Comparison of ENCODE assay signal across 32 cellular contexts in genomic region chr4:70114091-70114490, GRCh38. TPM values are rescaled to one million over a fixed set of nuclear protein-coding genes. Genes with fewer than 3 reads are reported as not detected.
DNase-seq lines count a peak whose midpoint lies in the region; ATAC-seq and TF ChIP-seq lines count a peak whose summit lies in the region.
"Had no signal": no experiment of that assay in that cellular context is flagged by ENCODE, and none has a peak within 500 bp of the region (broad histone marks: within the 10 kb centered on the region; RNA-seq: fewer than 3 reads in every experiment).

No MANE protein-coding gene starts in this region.

- TF ChIP-seq CTCF in left lung (IDR thresholded peaks at IDR 0.05), result no peak

- no peak for DNase-seq in SK-N-MC (ENCODE audit: low read depth, low spot score)
- DNase-seq in putamen (ENCODE audit: low spot score), result peak; percentile 3
- no peak for DNase-seq in left lung
- DNase-seq in COR-L47 (lab: John Stamatoyannopoulos, UW), result no peak
- DNase-seq: 8988T; ACHN; AML-193; BE2C; C1 segment of cervical spinal cord; Caco-2; Calu3; CD4-positive, alpha-beta memory T cell; CD4-positive, alpha-beta T cell; CD4-positive, CD25-positive, alpha-beta regulatory T cell; CD8-positive, alpha-beta memory T cell; CD8-positive, alpha-beta T cell; DMS 273 treated with DMSO at 0.1 percent for 48 hours; DMS153; DMS53; DMS79; DMS79 treated with DMSO at 0.1 percent for 48 hours; DND-41; EL had no signal

- no peak overlapping the region for H3K9ac ChIP-seq in SK-N-MC (ENCODE audit: insufficient read length)
- H3K9ac ChIP-seq: BLaER1; BLaER1 treated with 17β-estradiol and CSF1 and Interleukin-3, amounts not matched to agents 10 nM and 100 nM had no signal

- H3K27ac ChIP-seq in SK-N-MC (peak overlapping the region; percentile 78), left lung (no peak overlapping the region)
- H3K27ac ChIP-seq: 22Rv1; A549; BLaER1; BLaER1 treated with 17β-estradiol and CSF1 and Interleukin-3, amounts not matched to agents 10 nM and 100 nM; C4-2B had no signal

- H3K36me3 ChIP-seq in SK-N-MC (ENCODE audit: insufficient read depth, low read length) (no peaks in the 10 kb centered on the region), left lung (no peaks in the 10 kb centered on the region)
- H3K36me3 ChIP-seq: BE2C; BLaER1; BLaER1 treated with 17β-estradiol and CSF1 and Interleukin-3, amounts not matched to agents 10 nM and 100 nM had no signal

- H3K4me1 ChIP-seq in left lung, result no peaks in the 10 kb centered on the region
- H3K4me1 ChIP-seq: A549; BE2C; BLaER1; BLaER1 treated with 17β-estradiol and CSF1 and Interleukin-3, amounts not matched to agents 10 nM and 100 nM; Caco-2 had no signal

- ATAC-seq in left lung, result no peak
- ATAC-seq: A549; CD8-positive, alpha-beta T cell had no signal

- H3K4me3 ChIP-seq in SK-N-MC (no peak overlapping the region; the same call in 1 of the 2 replicates), left lung (no peak overlapping the region)
- H3K4me3 ChIP-seq: A549; BLaER1; BLaER1 treated with 17β-estradiol and CSF1 and Interleukin-3, amounts not matched to agents 10 nM and 100 nM had no signal

- H3K27me3 ChIP-seq in left lung, result no peaks in the 10 kb centered on the region
- H3K27me3 ChIP-seq: BE2C; BLaER1; BLaER1 treated with 17β-estradiol and CSF1 and Interleukin-3, amounts not matched to agents 10 nM and 100 nM had no signal

- H3K9me3 ChIP-seq in SK-N-MC (ENCODE audit: low read depth, low read length) (no peaks in the 10 kb centered on the region), left lung (peaks cover 0 to 5% of the 10 kb centered on the region in 2 donors)
- H3K9me3 ChIP-seq: A549; BE2C; BLaER1; BLaER1 treated with 17β-estradiol and CSF1 and Interleukin-3, amounts not matched to agents 10 nM and 100 nM; Caco-2 had no signal

- intact Hi-C loops in left lung (cut with DNase I), result no loop called here

RNA-seq across cellular contexts. Expression of gene PRR27, which starts 39.9 kb away (rescaled TPM):
- not detected for total RNA-seq in left lung
- total RNA-seq: A172; A673; B cell; Caco-2; Calu3; CD4-positive, alpha-beta memory T cell; CD4-positive, alpha-beta T cell; CD4-positive, CD25-positive, alpha-beta regulatory T cell; CD8-positive, alpha-beta memory T cell; CD8-positive, alpha-beta T cell; Daoy had no signal
